1 cellular context compared by ENCODE assay signal in genomic region chr6:40195751-40196518, GRCh38.
TF ChIP-seq lines count a peak whose summit lies in the region.

No MANE protein-coding gene starts in this region.

TF ChIP-seq in GM23338, 12 proteins besides CTCF, POLR2A, EP300 and RAD21 (continued from another document):
- TF ChIP-seq ZNF462 (CRISPR knock-in tag; IDR thresholded peaks at IDR 0.05) (no peak), NANOG (IDR thresholded peaks at IDR 0.05; ENCODE audit: borderline replicate concordance) (no peak), STAT1 (IDR thresholded peaks at IDR 0.05; ENCODE audit: unreplicated experiment) (no peak), CREB1 (CRISPR knock-in tag; IDR thresholded peaks at IDR 0.05; ENCODE audit: low read depth) (no peak), ZNF331 (CRISPR knock-in tag; IDR thresholded peaks at IDR 0.05; ENCODE audit: low read depth) (no peak)
